Comparison of ENCODE assay signal across 22 cellular contexts in the genomic region with DNA sequence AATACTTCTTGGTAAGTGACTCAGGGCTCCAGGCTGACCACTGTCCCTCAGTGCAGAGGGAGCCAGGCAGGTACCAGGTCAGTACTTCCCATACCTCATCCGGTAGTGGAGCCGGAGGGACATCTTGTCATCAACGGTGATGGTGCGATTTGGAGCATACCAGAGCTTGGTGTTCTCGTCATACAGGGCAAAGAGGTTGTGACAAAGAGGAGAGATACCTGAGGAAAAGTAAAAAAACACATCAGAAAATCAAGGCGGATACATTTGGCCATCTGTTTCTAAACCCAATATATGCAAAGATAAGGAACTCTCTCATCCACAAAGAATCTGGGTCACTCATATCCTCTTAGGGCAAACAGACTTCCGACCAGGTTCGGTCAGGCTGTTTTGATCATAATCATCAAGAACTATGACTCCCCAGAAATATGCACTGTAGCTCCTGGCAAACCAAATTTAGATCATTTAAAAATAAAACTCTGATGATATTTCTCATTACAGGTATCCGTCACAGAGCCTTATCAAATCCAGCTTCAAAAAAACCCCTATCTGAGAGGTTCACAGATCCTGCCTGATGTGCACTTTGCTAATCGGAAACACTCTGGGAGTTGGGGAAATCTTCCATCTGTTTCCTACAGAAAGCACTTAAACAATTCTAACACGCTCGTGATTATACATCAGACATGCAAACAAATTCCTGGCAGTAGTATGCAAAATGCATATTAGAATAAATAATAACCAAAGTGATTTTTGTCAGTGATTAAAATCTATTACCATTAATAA.
DNase-seq lines count a peak whose midpoint lies in the region; ATAC-seq and TF ChIP-seq lines count a peak whose summit lies in the region.
"Had no signal": no experiment of that assay in that cellular context is flagged by ENCODE, and none has a peak within 500 bp of the region (broad histone marks: within the 10 kb centered on the region; RNA-seq: fewer than 3 reads in every experiment).

No MANE protein-coding gene starts in this region.

- H3K79me1 ChIP-seq in IMR-90 (ENCODE audit: low read depth in 1 of 2, low read length in 2 of 2) = peaks cover 8 to 42% of the 10 kb centered on the region in 2 experiments

- H3K9me1 ChIP-seq in IMR-90 (ENCODE audit: insufficient read depth, low read length) = peaks cover 10% of the 10 kb centered on the region

- H3K4ac ChIP-seq in IMR-90 (ENCODE audit: low read depth, low read length) = no peak overlapping the region

- intact Hi-C loops in IMR-90 (cut with micrococcal nuclease) = loop anchor here (5.0 kb wide), 2 partner anchors 88 to 128 kb away; a partner anchor contains a TSS

- TF ChIP-seq CTCF in IMR-90 (conservative IDR thresholded peaks at IDR 0.05; ENCODE audit: low read depth, low read length) (no peak), osteocyte (IDR thresholded peaks at IDR 0.05) (no peak)

- H2BK5ac ChIP-seq in IMR-90 (ENCODE audit: low read depth, low read length, poor library complexity, severe bottlenecking) = no peak overlapping the region

- no peak for DNase-seq in CD8-positive, alpha-beta memory T cell
- DNase-seq in IMR-90 = peak; percentile 50
- peak; percentile 69 to 95 for DNase-seq in dermis microvascular lymphatic vessel endothelial cell (ENCODE audit: low read depth in 2 of 2)
- peak; percentile 32 for DNase-seq in osteocyte (ENCODE audit: extremely low spot score, unreplicated experiment)
- no peak for DNase-seq in NCI-H1417 (lab: John Stamatoyannopoulos, UW)
- DNase-seq in SW480 (ENCODE audit: low spot score) = no peak
- no peak for DNase-seq in nucleus accumbens (lab: John Stamatoyannopoulos, UW)
- no peak for DNase-seq in NCI-H187 treated with DMSO at 0.1 percent for 48 hours (lab: John Stamatoyannopoulos, UW)
- DNase-seq: activated B cell treated with CpG ODN at 0.5 μM for 24 hours; activated naive CD4-positive, alpha-beta T cell treated with anti-CD3 and anti-CD28 coated beads, Interleukin-2, amount 50 U/mL, for 16 hours; activated T-cell treated with anti-CD3 and anti-CD28 coated beads, Interleukin-2, amount 50 U/mL, for 24 hours; DMS79; Kasumi-1; kidney; NCI-H1092; NCI-H2081 treated with DMSO at 0.1 percent for 48 hours; NCI-H510A; stimulated activated naive CD4-positive, alpha-beta T cell treated with Interleukin-2 at 50 U/mL for 16 hours; T-helper 9 cell; thyroid gland had no signal

- H3K4me1 Mint-ChIP-seq in CD8-positive, alpha-beta memory T cell = peaks cover 87 to 95% (median 94%) of the 10 kb centered on the region in 3 donors
- H3K4me1 Mint-ChIP-seq in osteocyte (ENCODE audit: unreplicated experiment) = no peaks in the 10 kb centered on the region

- H2AK5ac ChIP-seq in IMR-90 (ENCODE audit: low read depth, low read length) = peak overlapping the region; percentile 72; the same call in 1 of the 2 replicates

- H4K91ac ChIP-seq in IMR-90 (ENCODE audit: insufficient read depth, low read depth, low read length) = no peak overlapping the region

- no peak overlapping the region for H3K4me2 ChIP-seq in IMR-90 (ENCODE audit: low read depth, low read length)

- CTCF ChIA-PET in CD8-positive, alpha-beta memory T cell (lab: Charles Lee) = no interaction called here
- CTCF ChIA-PET in IMR-90 (lab: Yijun Ruan, JAX) = no interaction called here

- H3K4me1 ChIP-seq in CD8-positive, alpha-beta memory T cell (ENCODE audit: insufficient read depth, low read length) = peaks cover 72% of the 10 kb centered on the region
- H3K4me1 ChIP-seq in IMR-90 (ENCODE audit: control insufficient read depth, insufficient read depth, low read length) = peaks cover 3% of the 10 kb centered on the region
- H3K4me1 ChIP-seq: SJSA1, thyroid gland had no signal

- no peak for TF ChIP-seq POLR2A in IMR-90 (IDR thresholded peaks at IDR 0.05; ENCODE audit: low read depth, low read length)

- no peak overlapping the region for H3K27ac ChIP-seq in CD8-positive, alpha-beta memory T cell (ENCODE audit: low read depth, low read length)
- no peak overlapping the region for H3K27ac ChIP-seq in IMR-90 (ENCODE audit: insufficient read depth, low read length)
- H3K27ac ChIP-seq: SJSA1, thyroid gland had no signal

- H3K9me3 Mint-ChIP-seq in CD8-positive, alpha-beta memory T cell = no peaks in the 10 kb centered on the region
- H3K9me3 Mint-ChIP-seq in osteocyte (ENCODE audit: unreplicated experiment) = no peaks in the 10 kb centered on the region
- H3K9me3 Mint-ChIP-seq: activated B cell treated with CpG ODN at 0.5 μM for 24 hours; activated T-cell treated with anti-CD3 and anti-CD28 coated beads, Interleukin-2, amount 50 U/mL, for 24 hours had no signal

- peaks cover 0 to 5% of the 10 kb centered on the region in 2 donors for H3K27me3 Mint-ChIP-seq in CD8-positive, alpha-beta memory T cell
- H3K27me3 Mint-ChIP-seq in osteocyte (ENCODE audit: unreplicated experiment) = no peaks in the 10 kb centered on the region
- H3K27me3 Mint-ChIP-seq: activated B cell treated with CpG ODN at 0.5 μM for 24 hours; activated T-cell treated with anti-CD3 and anti-CD28 coated beads, Interleukin-2, amount 50 U/mL, for 24 hours had no signal

- H3K36me3 ChIP-seq in CD8-positive, alpha-beta memory T cell (ENCODE audit: insufficient read depth, low read length) = peaks cover 18% of the 10 kb centered on the region
- H3K36me3 ChIP-seq in IMR-90 (ENCODE audit: control insufficient read depth, insufficient read depth, low read length) = peaks cover 30% of the 10 kb centered on the region

- peak overlapping the region in 6 of 7 donors; percentile 4 to 59 (median 20) for H3K4me3 Mint-ChIP-seq in CD8-positive, alpha-beta memory T cell
- H3K4me3 Mint-ChIP-seq in osteocyte (ENCODE audit: unreplicated experiment) = no peak overlapping the region
- H3K4me3 Mint-ChIP-seq: activated B cell treated with CpG ODN at 0.5 μM for 24 hours; activated T-cell treated with anti-CD3 and anti-CD28 coated beads, Interleukin-2, amount 50 U/mL, for 24 hours had no signal

- H2AK9ac ChIP-seq in IMR-90 (replicated peaks; ENCODE audit: low read depth, low read length, poor library complexity) = no peak overlapping the region

- H4K20me1 ChIP-seq in IMR-90 (ENCODE audit: insufficient read depth, low read length) = peaks cover 10% of the 10 kb centered on the region; the same call in 1 of the 2 replicates

- H3K27ac Mint-ChIP-seq in CD8-positive, alpha-beta memory T cell = peak overlapping the region; percentile 7 to 93 (median 74)
- H3K27ac Mint-ChIP-seq in osteocyte (ENCODE audit: unreplicated experiment) = no peak overlapping the region
- H3K27ac Mint-ChIP-seq: activated B cell treated with CpG ODN at 0.5 μM for 24 hours; activated T-cell treated with anti-CD3 and anti-CD28 coated beads, Interleukin-2, amount 50 U/mL, for 24 hours had no signal

- in situ Hi-C loops in IMR-90 (cut with MboI; ENCODE audit: low sequenced_read_pairs) = no loop called here

- TF ChIP-seq RAD21 in IMR-90 (IDR thresholded peaks at IDR 0.05; ENCODE audit: low read length) = no peak

- H3K4me3 ChIP-seq in CD8-positive, alpha-beta memory T cell (ENCODE audit: low read length) = no peak overlapping the region
- no peak overlapping the region for H3K4me3 ChIP-seq in IMR-90 (ENCODE audit: insufficient read depth, low read depth, low read length)
- H3K4me3 ChIP-seq: SJSA1, thyroid gland had no signal

- no peak overlapping the region for H3K23ac ChIP-seq in IMR-90 (ENCODE audit: low read depth, low read length)

- H4K5ac ChIP-seq in IMR-90 (ENCODE audit: low read depth, low read length) = no peak overlapping the region

- no peak overlapping the region for H3K9ac ChIP-seq in IMR-90 (ENCODE audit: low read depth, low read length)

- 0 out of 2 replicates have a peak, but pooled peaks have one; percentile 35 for ATAC-seq in IMR-90 (ENCODE audit: low read depth)
- ATAC-seq: HCT116 had no signal

- H3K18ac ChIP-seq in IMR-90 (ENCODE audit: low read depth, low read length) = no peak overlapping the region

- no peaks in the 10 kb centered on the region for H3K27me3 ChIP-seq in CD8-positive, alpha-beta memory T cell (ENCODE audit: insufficient read depth, low read length, poor library complexity, severe bottlenecking)
- H3K27me3 ChIP-seq in IMR-90 (ENCODE audit: control insufficient read depth, insufficient read depth, low read length) = no peaks in the 10 kb centered on the region
- H3K27me3 ChIP-seq: SJSA1, thyroid gland had no signal

- no peak overlapping the region for H2BK20ac ChIP-seq in IMR-90 (ENCODE audit: low read depth, low read length)

- no peak overlapping the region for H2BK15ac ChIP-seq in IMR-90 (ENCODE audit: low read depth, low read length)

- H3K9me3 ChIP-seq in CD8-positive, alpha-beta memory T cell (ENCODE audit: low read length) = no peaks in the 10 kb centered on the region
- no peaks in the 10 kb centered on the region for H3K9me3 ChIP-seq in IMR-90 (ENCODE audit: control insufficient read depth, insufficient read depth, low read length)
- H3K9me3 ChIP-seq: SJSA1, thyroid gland had no signal

- no TSS peak for BruUV-seq in IMR-90 (replicated peaks; lab: Mats Ljungman, UMichigan)

- peaks cover 17 to 83% (median 19%) of the 10 kb centered on the region in 3 donors for H3K36me3 Mint-ChIP-seq in CD8-positive, alpha-beta memory T cell
- peaks cover 40% of the 10 kb centered on the region for H3K36me3 Mint-ChIP-seq in osteocyte (ENCODE audit: unreplicated experiment)

- no peak overlapping the region for H3K56ac ChIP-seq in IMR-90 (ENCODE audit: extremely low read depth, insufficient read depth, low read length)

- peak overlapping the region in 1 of 2 experiments; percentile 17; a peak in 1 of 4 replicates for H4K8ac ChIP-seq in IMR-90 (ENCODE audit: low read depth in 2 of 2, low read length in 2 of 2)

- no peak overlapping the region for H2AFZ ChIP-seq in IMR-90 (replicated peaks; ENCODE audit: low read length, poor library complexity)

- no CpG with 5 or more reads among the region's 12 CpGs for WGBS in IMR-90 (ENCODE audit: extremely low coverage in 2 of 2, insufficient read length in 1 of 2), 2 experiments

- dilution Hi-C loops in IMR-90 (cut with HindIII; ENCODE audit: low sequenced_read_pairs, unreplicated experiment) = no loop called here

- POLR2A ChIA-PET in CD8-positive, alpha-beta memory T cell (lab: Charles Lee) = no interaction called here
- POLR2A ChIA-PET in IMR-90 (lab: Charles Lee; ENCODE audit: unreplicated experiment) = no interaction called here

- no peak overlapping the region; the same call in 1 of the 2 replicates for H3K14ac ChIP-seq in IMR-90 (replicated peaks; ENCODE audit: low read depth, low read length)

- no peak overlapping the region for H2BK120ac ChIP-seq in IMR-90 (ENCODE audit: low read depth, low read length)

TF ChIP-seq in IMR-90, 13 proteins besides CTCF, POLR2A, EP300 and RAD21 (continues in another document):
- no peak for TF ChIP-seq SMC3 (IDR thresholded peaks at IDR 0.05; ENCODE audit: low read depth, low read length)
- TF ChIP-seq, protein P1, sequence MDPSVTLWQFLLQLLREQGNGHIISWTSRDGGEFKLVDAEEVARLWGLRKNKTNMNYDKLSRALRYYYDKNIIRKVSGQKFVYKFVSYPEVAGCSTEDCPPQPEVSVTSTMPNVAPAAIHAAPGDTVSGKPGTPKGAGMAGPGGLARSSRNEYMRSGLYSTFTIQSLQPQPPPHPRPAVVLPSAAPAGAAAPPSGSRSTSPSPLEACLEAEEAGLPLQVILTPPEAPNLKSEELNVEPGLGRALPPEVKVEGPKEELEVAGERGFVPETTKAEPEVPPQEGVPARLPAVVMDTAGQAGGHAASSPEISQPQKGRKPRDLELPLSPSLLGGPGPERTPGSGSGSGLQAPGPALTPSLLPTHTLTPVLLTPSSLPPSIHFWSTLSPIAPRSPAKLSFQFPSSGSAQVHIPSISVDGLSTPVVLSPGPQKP (IDR thresholded peaks at IDR 0.05; ENCODE audit: borderline replicate concordance, low read depth, low read length) = no peak

Comparison
In these comparisons a context has a peak if more than half of its experiments do, and no peak if none do; other contexts are left out.
1. DNase-seq: peak in IMR-90 (single experiment), dermis microvascular lymphatic vessel endothelial cell (2 of 2) and osteocyte (single experiment); none in CD8-positive, alpha-beta memory T cell (0 of 5), NCI-H1417 (0 of 3), SW480 (single experiment), nucleus accumbens (0 of 56) and NCI-H187 treated with DMSO at 0.1 percent for 48 hours (single experiment).